7 cellular contexts compared by ENCODE assay signal in the genomic region with DNA sequence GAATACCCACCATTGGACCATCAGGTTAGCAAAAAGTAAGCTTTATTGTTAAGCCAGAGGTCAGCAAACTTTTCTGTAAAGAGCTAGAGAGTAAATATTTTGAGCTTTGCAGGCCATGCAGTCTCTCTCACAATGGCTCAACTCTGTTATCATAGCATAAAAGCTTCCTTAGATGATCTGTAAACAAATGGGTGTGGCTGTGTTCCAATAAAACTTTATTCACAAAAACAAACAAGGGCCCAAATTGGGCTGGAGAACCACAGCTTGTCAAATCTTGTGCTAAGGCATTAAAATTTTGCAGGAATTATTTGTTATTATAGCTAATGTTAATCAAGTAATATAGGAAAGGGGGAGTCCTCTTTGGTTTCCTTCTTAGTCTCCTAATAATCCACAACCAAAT.
"Had no signal": no experiment of that assay in that cellular context is flagged by ENCODE, and none has a peak within 500 bp of the region (broad histone marks: within the 10 kb centered on the region; RNA-seq: fewer than 3 reads in every experiment).

No MANE protein-coding gene starts in this region.

- DNase-seq: GDM1, GF-D8 had no signal

- FAIRE-seq: G401.6, GM12891, GM12892, GM18507, GM19239 had no signal
